ENCODE assay signal across 8 cellular contexts in the genomic region with DNA sequence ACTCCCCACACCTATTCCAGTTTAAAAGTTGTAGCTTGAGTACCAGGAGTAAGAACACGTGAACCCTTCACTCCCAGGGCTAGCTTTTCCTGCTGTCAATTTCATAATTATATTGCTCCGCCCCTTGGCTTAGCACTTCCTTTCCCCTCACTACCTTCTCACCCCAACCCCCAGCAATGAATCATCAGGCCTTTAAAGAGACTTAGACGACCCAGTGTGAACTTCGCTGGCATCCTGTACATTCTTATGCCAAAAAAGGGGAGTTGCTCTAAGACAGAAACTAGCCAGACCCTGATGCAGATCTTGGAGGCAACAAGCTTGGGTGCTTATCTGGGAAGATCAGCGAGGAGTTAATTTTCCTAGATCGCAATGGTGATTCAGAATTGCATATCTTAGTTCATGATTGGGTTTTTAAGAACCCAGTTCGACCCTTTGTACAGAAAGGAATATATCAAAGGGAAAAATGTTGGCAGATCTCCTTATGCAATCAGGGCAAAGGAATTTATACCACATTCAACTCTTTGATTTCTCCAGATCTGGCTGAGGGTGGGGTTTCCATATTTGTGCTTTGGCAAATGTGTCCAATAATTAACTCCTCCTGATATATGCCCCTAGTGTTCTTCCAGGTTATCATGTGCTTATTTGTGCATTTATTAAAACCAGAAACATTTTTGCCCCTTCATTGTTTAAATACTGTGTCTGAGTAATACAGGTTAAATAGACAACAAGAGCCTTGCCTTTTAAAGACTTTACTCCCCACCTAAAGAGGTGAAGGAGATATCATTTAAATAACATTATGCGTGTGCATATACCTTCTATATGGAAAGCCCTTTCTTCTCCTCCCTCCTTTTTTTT. TPM values are rescaled to one million over a fixed set of nuclear protein-coding genes. Genes with fewer than 3 reads are reported as not detected.
DNase-seq lines count a peak whose midpoint lies in the region; ATAC-seq lines count a peak whose summit lies in the region.

No MANE protein-coding gene starts in this region.

- H3K9ac ChIP-seq in adipocyte (ENCODE audit: low read length), result peak overlapping the region; percentile 20

- ATAC-seq in HG02610 (IDR thresholded peaks at IDR 0.05; ENCODE audit: unreplicated experiment) (peak; percentile 81), left lobe of liver (peak; percentile 18)

- H3K36me3 ChIP-seq in adipocyte (ENCODE audit: control insufficient read depth, insufficient read depth, low read length, severe bottlenecking), result no peaks in the 10 kb centered on the region

- H3K4me1 ChIP-seq in adipocyte (ENCODE audit: control insufficient read depth, insufficient read depth, low read length), result peaks cover 66% of the 10 kb centered on the region

- no peaks in the 10 kb centered on the region for H3K27me3 ChIP-seq in adipocyte (replicated peaks; ENCODE audit: control insufficient read depth, insufficient read depth, low read length)

- H3K9me3 ChIP-seq in adipocyte (ENCODE audit: control insufficient read depth, low read length), result no peaks in the 10 kb centered on the region

- DNase-seq in AG08396 (ENCODE audit: low spot score) (peak; percentile 43), SW480 (ENCODE audit: low spot score) (peak; percentile 89), adipocyte (ENCODE audit: low read depth) (peak; percentile 75), left lobe of liver (ENCODE audit: low spot score) (no peak), DMS114 treated with DMSO at 0.1 percent for 48 hours (lab: John Stamatoyannopoulos, UW; ENCODE audit: unreplicated experiment) (no peak), NCI-H2196 treated with DMSO at 0.1 percent for 48 hours (lab: John Stamatoyannopoulos, UW; ENCODE audit: unreplicated experiment) (no peak)
- peak; percentile 37 to 44 for DNase-seq in stimulated activated CD8-positive, alpha-beta memory T cell treated with anti-CD3 and anti-CD28 coated beads, Interleukin-2, amount 100 ng/mL, for 1 hour (ENCODE audit: low read depth in 2 of 2)

- peak overlapping the region; percentile 20 for H3K4me3 ChIP-seq in adipocyte (ENCODE audit: low read length)

RNA-seq across cellular contexts. Expression of a gene that starts 8.1 kb away (rescaled TPM):
- 29.5 TPM for total RNA-seq in left lobe of liver

Comparison
In these comparisons a context has a peak if more than half of its experiments do, and no peak if none do; other contexts are left out.
1. DNase-seq: peak in AG08396 (single experiment), SW480 (single experiment), adipocyte (single experiment) and stimulated activated CD8-positive, alpha-beta memory T cell treated with anti-CD3 and anti-CD28 coated beads, Interleukin-2, amount 100 ng/mL, for 1 hour (2 of 2); none in left lobe of liver (single experiment), DMS114 treated with DMSO at 0.1 percent for 48 hours (single experiment) and NCI-H2196 treated with DMSO at 0.1 percent for 48 hours (single experiment).